Comparison of ENCODE assay signal across 17 cellular contexts in the genomic region with DNA sequence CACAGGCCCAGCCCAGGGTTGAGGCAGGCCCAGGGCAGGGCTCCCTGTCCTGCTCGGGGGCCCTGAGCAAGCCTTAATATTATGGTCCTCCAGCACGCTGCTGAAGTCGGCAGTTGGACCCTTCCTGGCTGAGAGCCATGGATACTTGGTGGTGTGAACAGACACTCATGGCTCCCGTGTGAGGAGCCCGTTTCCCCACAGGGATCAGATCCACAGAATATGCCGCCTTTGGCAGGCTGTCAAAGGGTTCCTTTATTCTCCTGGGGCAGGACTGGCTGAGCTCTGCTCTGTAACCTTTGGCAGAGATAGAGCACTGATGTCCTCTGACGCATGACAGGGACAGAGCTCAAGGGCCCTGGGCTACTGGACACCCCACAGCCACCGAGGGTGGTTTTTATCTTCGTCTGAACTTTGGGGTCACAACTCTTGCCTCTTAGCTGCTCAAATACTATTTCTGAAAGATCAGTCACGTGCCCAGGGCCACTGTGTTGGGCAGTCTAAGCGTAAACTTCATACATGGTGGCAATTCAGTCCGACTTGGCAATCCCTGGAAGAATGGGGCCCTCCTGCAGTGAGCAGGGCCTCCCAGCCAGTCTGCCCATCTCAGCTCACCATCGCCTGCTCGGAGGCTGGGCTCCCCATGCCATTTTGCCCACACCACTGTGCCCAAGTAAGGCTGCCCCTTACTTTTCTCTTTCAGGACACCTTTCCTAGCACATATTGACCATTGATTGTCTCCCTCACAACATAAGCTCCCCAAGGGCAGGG. TPM values are rescaled to one million over a fixed set of nuclear protein-coding genes. Genes with fewer than 3 reads are reported as not detected.
A peak's percentile ranks its signal among the peaks of the same experiment; 100 is the strongest.
DNase-seq lines count a peak whose midpoint lies in the region; ATAC-seq, FAIRE-seq and TF ChIP-seq lines count a peak whose summit lies in the region.
"Had no signal": no experiment of that assay in that cellular context is flagged by ENCODE, and none has a peak within 500 bp of the region (broad histone marks: within the 10 kb centered on the region; RNA-seq: fewer than 3 reads in every experiment).

No MANE protein-coding gene starts in this region.

- ATAC-seq in SK-N-SH treated with all-trans-retinoic acid at 6 μM for 48 hours (no peak; the same call in 2 of the 3 replicates), HepG2 (peak; percentile 96)

- WGBS in SK-N-SH (ENCODE audit: low lambda C conversion rate) = 86% methylated on average over 12 of the region's 14 CpGs
- 59 to 78% (median 66%) methylated on average over 10 to 14 of the region's 14 CpGs for WGBS in adrenal gland, 4 donors
- 26% methylated on average over 14 of the region's 14 CpGs for WGBS in HepG2 (ENCODE audit: low lambda C conversion rate)
- 37 to 38% methylated on average over 14 of the region's 14 CpGs for WGBS in thyroid gland, 2 donors

- H3K27ac Mint-ChIP-seq in activated T-cell treated with anti-CD3 and anti-CD28 coated beads, Interleukin-2, amount 50 U/mL, for 24 hours = no peak overlapping the region
- H3K27ac Mint-ChIP-seq: activated T-helper 1 cell treated with anti-CD3 and anti-CD28 coated beads, Interleukin-12 subunit alpha, Interleukin-12 subunit beta, Interleukin-2, Interleukin-4 antibody, amounts not matched to agents 30 ng/mL and 10 ng/mL and 1 ng/mL, durations not matched to agents 14 hours and 24 hours and 36 hours had no signal

- in situ Hi-C loops in HepG2 (cut with HindIII; ENCODE audit: extremely low pct_ligation_motif_present, low pct_unique_long_range_greater_than_20kb) = no loop called here

- TF ChIP-seq CTCF in SK-N-SH (IDR thresholded peaks at IDR 0.05) = no peak
- no peak for TF ChIP-seq CTCF in adrenal gland (IDR thresholded peaks at IDR 0.05)
- TF ChIP-seq CTCF in HepG2 (CRISPR knock-in tag; IDR thresholded peaks at IDR 0.05) = no peak
- TF ChIP-seq CTCF in thyroid gland (IDR thresholded peaks at IDR 0.05) = no peak

- H3K9me3 ChIP-seq in SK-N-SH (no peaks in the 10 kb centered on the region), adrenal gland (replicated peaks in 1 of 3) (no peaks in the 10 kb centered on the region), HepG2 (ENCODE audit: low read length) (no peaks in the 10 kb centered on the region), thyroid gland (no peaks in the 10 kb centered on the region)

- no peak overlapping the region for H3K4me3 Mint-ChIP-seq in activated T-cell treated with anti-CD3 and anti-CD28 coated beads, Interleukin-2, amount 50 U/mL, for 24 hours
- H3K4me3 Mint-ChIP-seq: activated T-helper 1 cell treated with anti-CD3 and anti-CD28 coated beads, Interleukin-12 subunit alpha, Interleukin-12 subunit beta, Interleukin-2, Interleukin-4 antibody, amounts not matched to agents 30 ng/mL and 10 ng/mL and 1 ng/mL, durations not matched to agents 14 hours and 24 hours and 36 hours had no signal

- TF ChIP-seq EP300 in SK-N-SH (IDR thresholded peaks at IDR 0.05; ENCODE audit: borderline replicate concordance in 1 of 2, low read depth in 1 of 2, low read length in 1 of 2) (0 out of 4 replicates have a peak, but pooled peaks of 1 of the 2 experiments have one; percentile 28), HepG2 (IDR thresholded peaks at IDR 0.05; ENCODE audit: low read depth in 2 of 2, low read length in 2 of 2) (peak; percentile 68 to 85), HepG2 (CRISPR knock-in tag; IDR thresholded peaks at IDR 0.05; ENCODE audit: borderline replicate concordance) (no peak)

- H3K27ac ChIP-seq in SK-N-SH (ENCODE audit: low read depth in 2 of 2, low read length in 1 of 2) = peak overlapping the region in 1 of 2 experiments; percentile 69; a peak in 2 of 4 replicates
- H3K27ac ChIP-seq in adrenal gland = peak overlapping the region in 2 of 5 donors; percentile 24 to 39
- H3K27ac ChIP-seq in HepG2 (ENCODE audit: extremely low read length, insufficient read depth, low read length) = peak overlapping the region; percentile 80
- peak overlapping the region; percentile 86 to 94 (median 94) for H3K27ac ChIP-seq in thyroid gland
- H3K27ac ChIP-seq: epithelial cell of prostate had no signal

- no peaks in the 10 kb centered on the region for H3K4me1 Mint-ChIP-seq in activated T-cell treated with anti-CD3 and anti-CD28 coated beads, Interleukin-2, amount 50 U/mL, for 24 hours (ENCODE audit: low read depth)

- TF ChIP-seq POLR2A in adrenal gland (IDR thresholded peaks at IDR 0.05) (no peak), HepG2 (IDR thresholded peaks at IDR 0.05; ENCODE audit: insufficient read depth in 1 of 2, low read depth in 2 of 2, low read length in 2 of 2) (peak in 1 of 2 experiments; percentile 38; a peak in 2 of 4 replicates), thyroid gland (IDR thresholded peaks at IDR 0.05) (no peak)

- peak; percentile 91 for FAIRE-seq in HepG2 (lab: Jason Lieb, UNC)
- FAIRE-seq: D721Med, TTC549, urothelium cell line had no signal

- no peak overlapping the region for H3K4me2 ChIP-seq in SK-N-SH
- peak overlapping the region; percentile 63 for H3K4me2 ChIP-seq in HepG2 (ENCODE audit: low read depth, low read length)

- H3K9ac ChIP-seq in SK-N-SH (no peak overlapping the region), HepG2 (ENCODE audit: insufficient read depth, low read depth, low read length) (peak overlapping the region; percentile 48)

- POLR2A ChIA-PET in SK-N-SH (lab: Yijun Ruan, JAX) = no interaction called here
- POLR2A ChIA-PET in HepG2 (lab: Yijun Ruan, JAX) = interaction anchor here (0.9 to 1.1 kb wide), 4 partner anchors 9 to 159 kb away, joined by 3 to 6 read pairs (median 4); partner anchors contain the start of gene TTI1

- no peak overlapping the region for H3K4me3 ChIP-seq in SK-N-SH (ENCODE audit: low read depth in 2 of 2, low read length in 1 of 2)
- no peak overlapping the region for H3K4me3 ChIP-seq in adrenal gland
- H3K4me3 ChIP-seq in HepG2 (replicated peaks in 1 of 3; ENCODE audit: insufficient read depth in 1 of 3, low read depth in 2 of 3, low read length in 3 of 3) = peak overlapping the region in 1 of 3 experiments; percentile 20; a peak in 2 of 6 replicates
- no peak overlapping the region for H3K4me3 ChIP-seq in thyroid gland (replicated peaks in 1 of 3)

- H3K9me2 ChIP-seq in SK-N-SH = no peaks in the 10 kb centered on the region

- peak; percentile 49 for DNase-seq in SK-N-SH
- peak in 6 of 7 donors; percentile 37 to 70 (median 60) for DNase-seq in adrenal gland
- DNase-seq in HepG2 (ENCODE audit: low spot score) = peak; percentile 92
- peak; percentile 76 to 78 for DNase-seq in thyroid gland
- no peak for DNase-seq in HPDE6-E6E7 (ENCODE audit: extremely low spot score)
- DNase-seq in activated T-cell treated with anti-CD3 and anti-CD28 coated beads, Interleukin-2, amount 50 U/mL, for 24 hours = no peak
- DNase-seq in NCI-H2227 (lab: John Stamatoyannopoulos, UW; ENCODE audit: unreplicated experiment) = no peak
- DNase-seq: activated CD4-positive, alpha-beta T cell treated with anti-CD3 and anti-CD28 coated beads, Interleukin-2, amount 50 U/mL, for 48 hours; glutamatergic neuron; H7; kidney glomerular epithelial cell had no signal

- H3K27me3 ChIP-seq in SK-N-SH (ENCODE audit: insufficient read depth) (no peaks in the 10 kb centered on the region), adrenal gland (no peaks in the 10 kb centered on the region), HepG2 (ENCODE audit: control insufficient read depth in 1 of 2, insufficient read depth in 2 of 2, low read length in 2 of 2) (no peaks in the 10 kb centered on the region), thyroid gland (no peaks in the 10 kb centered on the region)

- no peaks in the 10 kb centered on the region for H3K9me3 Mint-ChIP-seq in activated T-cell treated with anti-CD3 and anti-CD28 coated beads, Interleukin-2, amount 50 U/mL, for 24 hours
- H3K9me3 Mint-ChIP-seq: activated T-helper 1 cell treated with anti-CD3 and anti-CD28 coated beads, Interleukin-12 subunit alpha, Interleukin-12 subunit beta, Interleukin-2, Interleukin-4 antibody, amounts not matched to agents 30 ng/mL and 10 ng/mL and 1 ng/mL, durations not matched to agents 14 hours and 24 hours and 36 hours had no signal

- H3K27me3 Mint-ChIP-seq in activated T-cell treated with anti-CD3 and anti-CD28 coated beads, Interleukin-2, amount 50 U/mL, for 24 hours = no peaks in the 10 kb centered on the region

- intact Hi-C loops in adrenal gland (cut with DNase I) = no loop called here
- intact Hi-C loops in HepG2 (cut with micrococcal nuclease; ENCODE audit: unreplicated experiment) = no loop called here
- intact Hi-C loops in thyroid gland (cut with DNase I) = no loop called here

- peaks cover 13 to 20% of the 10 kb centered on the region in 2 experiments for H3K36me3 ChIP-seq in SK-N-SH (replicated peaks in 1 of 2; ENCODE audit: control insufficient read depth in 1 of 2, insufficient read depth in 2 of 2, low read length in 1 of 2)
- peaks cover 0 to 6% of the 10 kb centered on the region in 2 donors for H3K36me3 ChIP-seq in adrenal gland (replicated peaks in 1 of 2)
- peaks cover 11 to 28% of the 10 kb centered on the region in 2 experiments for H3K36me3 ChIP-seq in HepG2 (replicated peaks in 1 of 2; ENCODE audit: control insufficient read depth in 1 of 2, insufficient read depth in 2 of 2, low read length in 2 of 2)
- H3K36me3 ChIP-seq in thyroid gland = no peaks in the 10 kb centered on the region

- 0 out of 2 replicates have a peak, but pooled peaks cover 3% of the 10 kb centered on the region for H4K20me1 ChIP-seq in SK-N-SH (ENCODE audit: insufficient read depth)
- no peaks in the 10 kb centered on the region for H4K20me1 ChIP-seq in HepG2 (ENCODE audit: insufficient read depth, low read length)

- H3K36me3 Mint-ChIP-seq in activated T-cell treated with anti-CD3 and anti-CD28 coated beads, Interleukin-2, amount 50 U/mL, for 24 hours (ENCODE audit: low read depth) = peaks cover 96% of the 10 kb centered on the region

- H2AFZ ChIP-seq in SK-N-SH (ENCODE audit: low read depth) (no peak overlapping the region), HepG2 (ENCODE audit: low read length) (no peak overlapping the region)

- no peak for TF ChIP-seq RAD21 in SK-N-SH (IDR thresholded peaks at IDR 0.05; ENCODE audit: low read length)
- TF ChIP-seq RAD21 in HepG2 (CRISPR knock-in tag; IDR thresholded peaks at IDR 0.05) = peak; percentile 42; the same call in 1 of the 2 replicates

- H3F3A ChIP-seq in SK-N-SH (replicated peaks; ENCODE audit: insufficient read depth) = no peaks in the 10 kb centered on the region

- H3K4me1 ChIP-seq in SK-N-SH (ENCODE audit: control insufficient read depth in 1 of 2, insufficient read depth in 2 of 2, low read depth in 1 of 2, low read length in 1 of 2) = peaks cover 0 to 53% of the 10 kb centered on the region in 2 experiments; a peak in 2 of 4 replicates
- peaks cover 0 to 24% of the 10 kb centered on the region in 2 donors for H3K4me1 ChIP-seq in adrenal gland (replicated peaks in 1 of 2)
- peaks cover 59% of the 10 kb centered on the region for H3K4me1 ChIP-seq in HepG2 (ENCODE audit: insufficient read depth, low read length)
- peaks cover 64 to 72% of the 10 kb centered on the region in 2 donors for H3K4me1 ChIP-seq in thyroid gland

- CTCF ChIA-PET in SK-N-SH (lab: Yijun Ruan, JAX) (interaction anchor here (0.7 to 1.4 kb wide), 3 partner anchors 26 to 420 kb away, joined by 3 read pairs; no protein-coding TSS in a partner anchor), HepG2 (lab: Yijun Ruan, JAX; ENCODE audit: low intra/inter-chr PET ratio, low total read pairs) (no interaction called here)

- TSS peak; percentile 58 for BruUV-seq in HepG2 (replicated peaks; lab: Mats Ljungman, UMichigan)

- no peaks in the 10 kb centered on the region for H3K79me2 ChIP-seq in SK-N-SH (ENCODE audit: insufficient read depth)
- no peaks in the 10 kb centered on the region for H3K79me2 ChIP-seq in HepG2 (ENCODE audit: insufficient read depth, low read length)

RNA-seq across cellular contexts. Expression of gene TTI1, which starts 49.1 kb away (rescaled TPM):
- polyA plus RNA-seq in SK-N-SH (2012; rRNA removed) (14.7 and 15.6 TPM in 2 replicates), adrenal gland (10 to 100 TPM; 12.5 to 21.6 (median 15.2) TPM), HepG2 (2011; rRNA removed) (21.5 and 22.9 TPM in 2 replicates)
- polyA plus RNA-seq in SK-N-SH (2012; cell fraction: cytosol; rRNA removed) = 10.3 and 12.2 TPM in 2 replicates
- polyA plus RNA-seq in SK-N-SH (2012; cell fraction: nucleus; rRNA removed) = 14.8 and 19.5 TPM in 2 replicates
- total RNA-seq in adrenal gland (10 to 100 TPM; 12.7 to 28.0 (median 20.2) TPM), HepG2 (2016; rRNA removed; fragmentation: Illumina TruSeq; extraction: Trizol) (39.8 and 51.7 TPM in 2 replicates), thyroid gland (10 to 100 TPM; 23.0 to 45.0 (median 30.1) TPM)
- 4.3 and 5.3 TPM in 2 replicates for total RNA-seq in HepG2 (2016; cell fraction: cytosol; rRNA removed; fragmentation: Illumina TruSeq; extraction: Trizol; ENCODE audit: low read depth)
- total RNA-seq in HepG2 (2016; cell fraction: insoluble cytoplasmic fraction; rRNA removed; fragmentation: Illumina TruSeq; extraction: Trizol) = 39.0 and 48.3 TPM in 2 replicates
- total RNA-seq in HepG2 (2016; cell fraction: membrane; rRNA removed; fragmentation: Illumina TruSeq; extraction: Trizol) = 12.1 and 12.8 TPM in 2 replicates
- 53.4 and 63.7 TPM in 2 replicates for total RNA-seq in HepG2 (2016; cell fraction: nucleus; rRNA removed; fragmentation: Illumina TruSeq; extraction: Trizol)
- polyA plus RNA-seq in HepG2 (2011; cell fraction: cytosol; rRNA removed) = 15.4 and 16.2 TPM in 2 replicates
- polyA plus RNA-seq in HepG2 (2011; cell fraction: nucleus; rRNA removed) = 16.1 and 18.5 TPM in 2 replicates
- polyA plus RNA-seq in HepG2 (2012) = 15.4 and 20.9 TPM in 2 replicates
- 2.1 and 2.4 TPM in 2 replicates for polyA plus RNA-seq in HepG2 (2016; cell fraction: cytosol; fragmentation: Illumina TruSeq; extraction: Trizol; ENCODE audit: low read depth)
- 23.2 and 30.3 TPM in 2 replicates for polyA plus RNA-seq in HepG2 (2016; cell fraction: insoluble cytoplasmic fraction; fragmentation: Illumina TruSeq; extraction: Trizol; ENCODE audit: low read depth)
- 3.8 and 4.7 TPM in 2 replicates for polyA plus RNA-seq in HepG2 (2016; cell fraction: membrane; fragmentation: Illumina TruSeq; extraction: Trizol; ENCODE audit: low read depth)
- 32.5 and 34.5 TPM in 2 replicates for polyA plus RNA-seq in HepG2 (2016; cell fraction: nucleus; fragmentation: Illumina TruSeq; extraction: Trizol; ENCODE audit: insufficient read depth, low read depth)
- 67.8 and 87.6 TPM in 2 replicates for polyA minus RNA-seq in HepG2 (2011; rRNA and poly(A)+ RNA removed; ENCODE audit: low replicate concordance)
- polyA minus RNA-seq in HepG2 (2011; cell fraction: cytosol; rRNA and poly(A)+ RNA removed) = 20.3 and 23.7 TPM in 2 replicates
- polyA minus RNA-seq in HepG2 (2011; cell fraction: nucleus; rRNA and poly(A)+ RNA removed) = 72.5 and 93.6 TPM in 2 replicates

RNA-seq across cellular contexts. Expression of gene RPRD1B, which starts 49.3 kb away (rescaled TPM):
- 11.8 and 13.3 TPM in 2 replicates for polyA plus RNA-seq in SK-N-SH (2012; rRNA removed)
- polyA plus RNA-seq in SK-N-SH (2012; cell fraction: cytosol; rRNA removed) = 12.9 and 14.0 TPM in 2 replicates
- polyA plus RNA-seq in SK-N-SH (2012; cell fraction: nucleus; rRNA removed) = 17.2 and 23.2 TPM in 2 replicates
- total RNA-seq in adrenal gland = 10 to 100 TPM; 16.5 to 36.3 (median 29.4) TPM
- polyA plus RNA-seq in adrenal gland = 10 to 100 TPM in 1 of 3 donors, 1 to 10 TPM in 2; 5.9 to 36.4 (median 6.8) TPM
- total RNA-seq in HepG2 (2016; rRNA removed; fragmentation: Illumina TruSeq; extraction: Trizol) = 41.5 and 45.6 TPM in 2 replicates
- total RNA-seq in HepG2 (2016; cell fraction: cytosol; rRNA removed; fragmentation: Illumina TruSeq; extraction: Trizol; ENCODE audit: low read depth) = 88.9 and 116 TPM in 2 replicates
- total RNA-seq in HepG2 (2016; cell fraction: insoluble cytoplasmic fraction; rRNA removed; fragmentation: Illumina TruSeq; extraction: Trizol) = 39.5 and 44.6 TPM in 2 replicates
- total RNA-seq in HepG2 (2016; cell fraction: membrane; rRNA removed; fragmentation: Illumina TruSeq; extraction: Trizol) = 25.9 and 26.4 TPM in 2 replicates
- 54.7 and 73.0 TPM in 2 replicates for total RNA-seq in HepG2 (2016; cell fraction: nucleus; rRNA removed; fragmentation: Illumina TruSeq; extraction: Trizol)
- 29.7 and 31.1 TPM in 2 replicates for polyA plus RNA-seq in HepG2 (2011; rRNA removed)
- 16.3 and 23.0 TPM in 2 replicates for polyA plus RNA-seq in HepG2 (2011; cell fraction: cytosol; rRNA removed)
- 23.9 and 28.8 TPM in 2 replicates for polyA plus RNA-seq in HepG2 (2011; cell fraction: nucleus; rRNA removed)
- polyA plus RNA-seq in HepG2 (2012) = 25.6 and 28.2 TPM in 2 replicates
- 1.9 and 2.1 TPM in 2 replicates for polyA plus RNA-seq in HepG2 (2016; cell fraction: cytosol; fragmentation: Illumina TruSeq; extraction: Trizol; ENCODE audit: low read depth)
- 40.0 and 47.0 TPM in 2 replicates for polyA plus RNA-seq in HepG2 (2016; cell fraction: insoluble cytoplasmic fraction; fragmentation: Illumina TruSeq; extraction: Trizol; ENCODE audit: low read depth)
- 7.1 and 7.5 TPM in 2 replicates for polyA plus RNA-seq in HepG2 (2016; cell fraction: membrane; fragmentation: Illumina TruSeq; extraction: Trizol; ENCODE audit: low read depth)
- 61.9 and 76.1 TPM in 2 replicates for polyA plus RNA-seq in HepG2 (2016; cell fraction: nucleus; fragmentation: Illumina TruSeq; extraction: Trizol; ENCODE audit: insufficient read depth, low read depth)
- 39.2 and 72.4 TPM in 2 replicates for polyA minus RNA-seq in HepG2 (2011; rRNA and poly(A)+ RNA removed; ENCODE audit: low replicate concordance)
- 36.2 and 48.9 TPM in 2 replicates for polyA minus RNA-seq in HepG2 (2011; cell fraction: cytosol; rRNA and poly(A)+ RNA removed)
- 98.0 and 104 TPM in 2 replicates for polyA minus RNA-seq in HepG2 (2011; cell fraction: nucleus; rRNA and poly(A)+ RNA removed)
- 10 to 100 TPM; 24.2 to 58.9 (median 27.0) TPM for total RNA-seq in thyroid gland

Comparison
In these comparisons a context has a peak if more than half of its experiments do, and no peak if none do; other contexts are left out.
1. DNase-seq: peak in SK-N-SH (single experiment), adrenal gland (6 of 7), HepG2 (single experiment) and thyroid gland (2 of 2); none in HPDE6-E6E7 (single experiment), activated T-cell treated with anti-CD3 and anti-CD28 coated beads, Interleukin-2, amount 50 U/mL, for 24 hours (single experiment) and NCI-H2227 (single experiment).
2. Of the 25 proteins assayed by ChIP-seq in both HepG2 and SK-N-SH: peak only in HepG2: FOSL2, FOXJ3, MAX, NFIC, RAD21, RFX5 and 5 more; only in SK-N-SH: none; in both: none; in neither: 13; mixed calls (peak in some experiments, not most) for 1.